In genomic region chr3:151290673-151291072, GRCh38 we compare ENCODE assay signal across 10 cellular contexts. TPM values are rescaled to one million over a fixed set of nuclear protein-coding genes. Genes with fewer than 3 reads are reported as not detected.
A peak's percentile ranks its signal among the peaks of the same experiment; 100 is the strongest.
DNase-seq lines count a peak whose midpoint lies in the region; ATAC-seq and TF ChIP-seq lines count a peak whose summit lies in the region.
"Had no signal": no experiment of that assay in that cellular context is flagged by ENCODE, and none has a peak within 500 bp of the region (broad histone marks: within the 10 kb centered on the region; RNA-seq: fewer than 3 reads in every experiment).

No MANE protein-coding gene starts in this region.

- no peak overlapping the region for H3K4me3 Mint-ChIP-seq in activated naive CD4-positive, alpha-beta T cell treated with anti-CD3 and anti-CD28 coated beads for 36 hours
- H3K4me3 Mint-ChIP-seq: T-helper 1 cell treated with Interleukin-12 subunit alpha and Interleukin-12 subunit beta and Interleukin-4 antibody, amounts not matched to agents 30 μg/mL and 1 μg/mL, for 36 hours had no signal

- CTCF ChIA-PET in activated naive CD4-positive, alpha-beta T cell treated with anti-CD3 and anti-CD28 coated beads for 36 hours (lab: Charles Lee) = interaction anchor here (0.7 to 3.8 kb wide), 2 partner anchors 36 to 413 kb away, joined by 3 to 24 read pairs; no protein-coding TSS in a partner anchor

- ATAC-seq in GM21529 (IDR thresholded peaks at IDR 0.05; ENCODE audit: unreplicated experiment) = no peak
- no peak for ATAC-seq in GM21381 (IDR thresholded peaks at IDR 0.05; ENCODE audit: unreplicated experiment)

- TF ChIP-seq EP300 in esophagus muscularis mucosa (IDR thresholded peaks at IDR 0.05) = no peak

- H3K9me3 ChIP-seq in esophagus muscularis mucosa = no peaks in the 10 kb centered on the region

- H3K27ac ChIP-seq in esophagus muscularis mucosa (replicated peaks in 1 of 4) = no peak overlapping the region
- H3K27ac ChIP-seq: coronary artery had no signal

- H3K27me3 Mint-ChIP-seq in activated naive CD4-positive, alpha-beta T cell treated with anti-CD3 and anti-CD28 coated beads for 36 hours (ENCODE audit: low read depth) = peaks cover 2% of the 10 kb centered on the region

- intact Hi-C loops in esophagus muscularis mucosa (cut with DNase I) = no loop called here
- intact Hi-C loops in activated naive CD4-positive, alpha-beta T cell treated with anti-CD3 and anti-CD28 coated beads for 36 hours (cut with micrococcal nuclease) = loop anchor here (1.0 to 2.0 kb wide), 3 partner anchors 37 to 549 kb away; no protein-coding TSS in a partner anchor

- peak; percentile 18 for DNase-seq in NCI-H82 (lab: John Stamatoyannopoulos, UW)
- DNase-seq in NCI-H82 treated with DMSO at 0.1 percent for 48 hours (lab: John Stamatoyannopoulos, UW; ENCODE audit: unreplicated experiment) = no peak
- DNase-seq in NOMO-1 treated with DMSO at 0.1 percent for 48 hours (lab: John Stamatoyannopoulos, UW; ENCODE audit: unreplicated experiment) = peak; percentile 66
- no peak for DNase-seq in esophagus muscularis mucosa (ENCODE audit: extremely low spot score)
- peak; percentile 19 for DNase-seq in stromal cell of bone marrow (ENCODE audit: low read depth)
- no peak for DNase-seq in activated naive CD4-positive, alpha-beta T cell treated with anti-CD3 and anti-CD28 coated beads for 36 hours

- no peak for TF ChIP-seq POLR2A in esophagus muscularis mucosa (IDR thresholded peaks at IDR 0.05; ENCODE audit: low read depth)

- H3K36me3 Mint-ChIP-seq in activated naive CD4-positive, alpha-beta T cell treated with anti-CD3 and anti-CD28 coated beads for 36 hours (ENCODE audit: low read depth) = no peaks in the 10 kb centered on the region

- H3K4me1 ChIP-seq in esophagus muscularis mucosa = no peaks in the 10 kb centered on the region

- H3K27ac Mint-ChIP-seq in activated naive CD4-positive, alpha-beta T cell treated with anti-CD3 and anti-CD28 coated beads for 36 hours = no peak overlapping the region
- H3K27ac Mint-ChIP-seq: T-helper 1 cell treated with Interleukin-12 subunit alpha and Interleukin-12 subunit beta and Interleukin-4 antibody, amounts not matched to agents 30 μg/mL and 1 μg/mL, for 36 hours had no signal

- peaks cover 2% of the 10 kb centered on the region for H3K4me1 Mint-ChIP-seq in activated naive CD4-positive, alpha-beta T cell treated with anti-CD3 and anti-CD28 coated beads for 36 hours (ENCODE audit: low read depth)

- WGBS in esophagus muscularis mucosa = 62% methylated on average over 3 of the region's 3 CpGs

- peak in 2 of 3 experiments; percentile 23 to 38 for TF ChIP-seq CTCF in esophagus muscularis mucosa (IDR thresholded peaks at IDR 0.05)

- H3K36me3 ChIP-seq in esophagus muscularis mucosa = no peaks in the 10 kb centered on the region

- no peaks in the 10 kb centered on the region for H3K9me3 Mint-ChIP-seq in activated naive CD4-positive, alpha-beta T cell treated with anti-CD3 and anti-CD28 coated beads for 36 hours
- H3K9me3 Mint-ChIP-seq: T-helper 1 cell treated with Interleukin-12 subunit alpha and Interleukin-12 subunit beta and Interleukin-4 antibody, amounts not matched to agents 30 μg/mL and 1 μg/mL, for 36 hours had no signal

- H3K27me3 ChIP-seq in esophagus muscularis mucosa = no peaks in the 10 kb centered on the region

- H3K4me3 ChIP-seq in esophagus muscularis mucosa = no peak overlapping the region
- H3K4me3 ChIP-seq: coronary artery had no signal

RNA-seq across cellular contexts. Expression of gene P2RY14, which starts 12.3 kb away (rescaled TPM):
- total RNA-seq in esophagus muscularis mucosa = 10 to 100 TPM in 3 of 4 donors, 1 to 10 TPM in 1; 3.0 to 14.2 (median 12.4) TPM
- total RNA-seq in activated naive CD4-positive, alpha-beta T cell treated with anti-CD3 and anti-CD28 coated beads for 36 hours = under 1 TPM; 0.12 to 0.69 TPM

RNA-seq across cellular contexts. Expression of gene GPR87, which starts 25.9 kb away (rescaled TPM):
- not detected for total RNA-seq in esophagus muscularis mucosa
- under 1 TPM in 1 of 2 experiments, not detected in 1; 0.19 TPM for total RNA-seq in activated naive CD4-positive, alpha-beta T cell treated with anti-CD3 and anti-CD28 coated beads for 36 hours

RNA-seq across cellular contexts. Expression of gene P2RY13, which starts 38.7 kb away (rescaled TPM):
- total RNA-seq in esophagus muscularis mucosa = 1 to 10 TPM in 3 of 4 donors, under 1 TPM in 1; 0.80 to 2.0 (median 1.4) TPM
- total RNA-seq in activated naive CD4-positive, alpha-beta T cell treated with anti-CD3 and anti-CD28 coated beads for 36 hours = not detected

Comparison
In these comparisons a context has a peak if more than half of its experiments do, and no peak if none do; other contexts are left out.
1. DNase-seq: peak in NCI-H82 (single experiment), NOMO-1 treated with DMSO at 0.1 percent for 48 hours (single experiment) and stromal cell of bone marrow (single experiment); none in NCI-H82 treated with DMSO at 0.1 percent for 48 hours (single experiment), esophagus muscularis mucosa (single experiment) and activated naive CD4-positive, alpha-beta T cell treated with anti-CD3 and anti-CD28 coated beads for 36 hours (single experiment).